ENCODE assay signal across 8 cellular contexts in the genomic region with DNA sequence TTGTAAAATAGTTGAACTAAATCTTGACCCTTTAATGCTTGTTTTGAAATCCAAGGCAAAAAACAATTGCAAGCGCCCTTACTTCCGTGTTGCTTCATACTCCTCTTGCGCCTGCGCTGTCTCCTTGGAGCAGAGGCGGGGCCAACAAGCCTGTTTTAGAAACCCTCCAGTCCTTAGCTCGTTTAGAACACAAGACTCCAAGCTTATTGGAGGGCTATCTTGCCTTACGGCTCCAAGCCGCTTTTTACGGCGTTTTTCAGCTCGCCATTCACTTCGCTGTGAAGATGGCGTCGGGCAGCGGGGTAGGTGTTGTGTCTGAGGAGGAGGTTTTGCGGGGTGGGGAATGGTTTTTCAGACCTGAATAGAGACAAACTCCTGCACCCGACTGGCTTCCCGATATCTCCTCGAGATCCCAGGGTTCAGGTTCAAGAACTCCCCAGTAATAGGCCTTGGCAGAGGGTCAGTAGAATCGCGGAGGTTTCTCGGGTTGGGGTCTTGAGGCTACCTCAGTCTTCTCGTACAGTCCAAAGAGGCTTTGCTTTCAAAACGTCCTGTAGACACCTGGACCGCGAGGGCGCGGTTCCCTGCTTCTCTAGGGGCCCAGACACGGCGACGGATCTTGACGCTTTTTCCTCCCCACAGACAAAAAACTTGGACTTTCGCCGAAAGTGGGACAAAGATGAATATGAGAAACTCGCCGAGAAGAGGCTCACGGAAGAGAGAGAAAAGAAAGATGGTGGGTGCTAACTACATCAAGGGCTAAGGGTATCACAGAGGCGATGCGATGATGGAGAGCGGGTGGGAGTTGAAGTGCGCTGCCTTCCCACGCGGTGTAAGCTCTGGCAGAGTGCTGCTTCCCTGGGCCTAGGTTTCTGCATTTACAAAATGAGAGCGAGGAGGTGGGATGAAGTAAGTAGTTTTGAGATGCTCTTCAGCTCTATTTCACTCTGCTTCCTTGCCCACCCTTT. TPM values are rescaled to one million over a fixed set of nuclear protein-coding genes. Genes with fewer than 3 reads are reported as not detected.
A peak's percentile ranks its signal among the peaks of the same experiment; 100 is the strongest.
DNase-seq lines count a peak whose midpoint lies in the region; ATAC-seq and TF ChIP-seq lines count a peak whose summit lies in the region.

A gene with protein sequence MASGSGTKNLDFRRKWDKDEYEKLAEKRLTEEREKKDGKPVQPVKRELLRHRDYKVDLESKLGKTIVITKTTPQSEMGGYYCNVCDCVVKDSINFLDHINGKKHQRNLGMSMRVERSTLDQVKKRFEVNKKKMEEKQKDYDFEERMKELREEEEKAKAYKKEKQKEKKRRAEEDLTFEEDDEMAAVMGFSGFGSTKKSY (plus strand): TSS at position 271 of the 968 bp plus-strand sequence. CDS start 14 bp downstream, at position 285.

- H3K27ac Mint-ChIP-seq in CD8-positive, alpha-beta T cell, result peak within 1 kb of the TSS; percentile 96

- H3K4me1 Mint-ChIP-seq in CD8-positive, alpha-beta T cell (ENCODE audit: low read depth), result peaks cover 29% of the 10 kb centered on the region

- H3K27me3 Mint-ChIP-seq in CD8-positive, alpha-beta T cell (ENCODE audit: low read depth), result no peaks in the 10 kb centered on the region

- CTCF ChIA-PET in CD8-positive, alpha-beta T cell (lab: Charles Lee), result interaction anchor here (0.8 to 1.5 kb wide), 2 partner anchors 9 to 11 kb away, joined by 3 read pairs; a partner anchor contains a TSS

- H3K36me3 ChIP-seq in CD8-positive, alpha-beta T cell (ENCODE audit: insufficient read depth, low read length), result peaks cover 48% of the 10 kb centered on the region
- peaks cover 85% of the 10 kb centered on the region for H3K36me3 ChIP-seq in lower lobe of right lung

- H3K36me3 Mint-ChIP-seq in CD8-positive, alpha-beta T cell, result peaks cover 85% of the 10 kb centered on the region

- H3K27me3 ChIP-seq in CD8-positive, alpha-beta T cell (ENCODE audit: insufficient read depth, low read length), result no peaks in the 10 kb centered on the region
- H3K27me3 ChIP-seq in lower lobe of right lung (ENCODE audit: low read depth), result no peaks in the 10 kb centered on the region

- H3K9me3 ChIP-seq in CD8-positive, alpha-beta T cell (ENCODE audit: low read length), result no peaks in the 10 kb centered on the region
- H3K9me3 ChIP-seq in lower lobe of right lung, result no peaks in the 10 kb centered on the region

- TF ChIP-seq CTCF in CD8-positive, alpha-beta T cell (IDR thresholded peaks at IDR 0.05), result no peak
- TF ChIP-seq CTCF in lower lobe of right lung (IDR thresholded peaks at IDR 0.05), result no peak

- peak within 1 kb of the TSS; percentile 72 for H3K4me3 ChIP-seq in CD8-positive, alpha-beta T cell (ENCODE audit: low read depth, low read length)
- peak within 1 kb of the TSS; percentile 71 for H3K4me3 ChIP-seq in lower lobe of right lung

- H3K9me3 Mint-ChIP-seq in CD8-positive, alpha-beta T cell, result no peaks in the 10 kb centered on the region

- peak within 1 kb of the TSS; percentile 66 for H3K27ac ChIP-seq in CD8-positive, alpha-beta T cell (ENCODE audit: low read depth, low read length)
- H3K27ac ChIP-seq in lower lobe of right lung, result peak within 1 kb of the TSS; percentile 76

- POLR2A ChIA-PET in CD8-positive, alpha-beta T cell (lab: Charles Lee), result interaction anchor here (0.9 to 3.7 kb wide), 6 partner anchors 9 to 299 kb away, joined by 3 to 21 read pairs (median 7); a partner anchor contains a TSS

- DNase-seq in CD8-positive, alpha-beta T cell, result peak; percentile 84 to 97 (median 90)
- DNase-seq in HS-27A (ENCODE audit: low read depth), result peak; percentile 66
- peak; percentile 47 for DNase-seq in NK-92 (lab: John Stamatoyannopoulos, UW; ENCODE audit: unreplicated experiment)
- peak; percentile 87 for DNase-seq in activated CD8-positive, alpha-beta memory T cell treated with anti-CD3 and anti-CD28 coated beads for 1 hour (ENCODE audit: extremely low read depth in 1 of 2, low read depth in 1 of 2)
- peak; percentile 92 for DNase-seq in effector CD4-positive, alpha-beta T cell
- DNase-seq in lower lobe of right lung, result peak; percentile 96
- peak; percentile 81 to 90 (median 90) for DNase-seq in stimulated activated CD4-positive, alpha-beta T cell treated with anti-CD3 and anti-CD28 coated beads, TNF-alpha, amount 100 ng/mL, for 24 hours (ENCODE audit: low read depth in 3 of 3)

- intact Hi-C loops in CD8-positive, alpha-beta T cell (cut with DNase I, micrococcal nuclease), result loop anchor here (1.0 to 10.0 kb wide), 9 partner anchors 9 to 934 kb away; a partner anchor contains a TSS
- intact Hi-C loops in lower lobe of right lung (cut with DNase I), result no loop called here

- H3K4me3 Mint-ChIP-seq in CD8-positive, alpha-beta T cell, result peak within 1 kb of the TSS; percentile 95

- ATAC-seq in CD8-positive, alpha-beta T cell, result peak; percentile 99
- peak; percentile 97 for ATAC-seq in GM19467 (IDR thresholded peaks at IDR 0.05; ENCODE audit: unreplicated experiment)
- peak; percentile 99 for ATAC-seq in lower lobe of right lung

- peaks cover 13% of the 10 kb centered on the region for H3K4me1 ChIP-seq in CD8-positive, alpha-beta T cell (ENCODE audit: insufficient read depth, low read length)
- peaks cover 14% of the 10 kb centered on the region for H3K4me1 ChIP-seq in lower lobe of right lung

RNA-seq across cellular contexts. Expression of the gene that starts here (rescaled TPM):
- 10 to 100 TPM; 31.8 to 36.6 TPM for total RNA-seq in CD8-positive, alpha-beta T cell
- total RNA-seq in lower lobe of right lung, result 42.9 TPM

Comparison
In these comparisons a context has a peak if more than half of its experiments do, and no peak if none do; other contexts are left out.
1. Peak in every context shown above with its lines: DNase-seq, ATAC-seq, H3K4me3 ChIP-seq and H3K27ac ChIP-seq.